ENCODE assay signal across 8 cellular contexts in the genomic region with DNA sequence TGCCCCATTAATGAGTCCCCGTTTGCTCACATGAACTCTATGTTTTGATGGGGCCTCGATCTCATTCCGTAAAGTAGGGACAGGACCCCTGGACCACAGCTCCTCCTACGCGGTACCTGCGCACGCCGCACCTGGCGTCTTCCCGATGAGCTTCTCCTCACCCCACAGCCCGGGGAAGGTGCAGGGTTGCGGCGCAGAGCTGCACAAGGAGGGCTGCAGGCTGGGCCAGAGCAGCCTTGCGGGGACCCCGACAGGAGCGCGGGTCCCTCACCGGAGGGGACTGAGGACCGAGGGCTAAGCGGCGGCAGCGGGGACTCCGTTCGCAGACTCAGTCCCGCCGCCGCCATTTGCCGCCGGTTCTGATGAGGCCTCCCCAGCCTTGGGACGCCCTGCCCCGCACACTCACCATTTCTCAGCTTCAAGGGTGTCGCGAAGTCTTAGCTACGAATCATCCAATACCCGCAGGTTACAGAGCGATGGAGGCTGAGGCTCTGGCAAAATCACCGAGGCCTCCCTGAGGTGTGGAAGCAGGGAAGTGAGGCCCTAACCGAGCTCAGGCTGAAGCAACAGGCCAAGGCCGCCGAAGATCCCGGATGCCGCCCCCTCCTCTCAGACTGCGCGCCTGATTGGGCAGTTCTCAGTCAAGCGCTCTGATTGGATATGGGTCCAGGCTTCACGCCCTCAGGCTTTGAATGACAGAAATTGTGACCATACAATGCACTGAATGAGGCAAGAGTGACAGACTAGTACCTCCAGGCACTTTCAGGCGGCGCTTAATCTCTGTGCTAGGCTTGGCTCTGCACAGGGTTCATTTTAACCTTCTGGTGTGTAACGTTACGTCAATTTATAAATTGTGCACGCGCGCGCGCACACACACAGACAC. TPM values are rescaled to one million over a fixed set of nuclear protein-coding genes. Genes with fewer than 3 reads are reported as not detected.
DNase-seq lines count a peak whose midpoint lies in the region; ATAC-seq and TF ChIP-seq lines count a peak whose summit lies in the region.

No MANE protein-coding gene starts in this region.

- under 1% methylated on average over 55 of the region's 55 CpGs for WGBS in thymus

- peak overlapping the region; percentile 88 for H3K27ac ChIP-seq in thymus (ENCODE audit: low read depth)

- H3K9me3 Mint-ChIP-seq in activated naive CD8-positive, alpha-beta T cell treated with anti-CD3 and anti-CD28 coated beads for 36 hours, result peaks cover 43% of the 10 kb centered on the region
- H3K9me3 Mint-ChIP-seq in osteocyte (ENCODE audit: unreplicated experiment), result peaks cover 22% of the 10 kb centered on the region

- no peak for TF ChIP-seq CTCF in NB4 (IDR thresholded peaks at IDR 0.05; ENCODE audit: low read depth, low read length)
- no peak for TF ChIP-seq CTCF in osteocyte (IDR thresholded peaks at IDR 0.05)

- CTCF ChIA-PET in HEK293T (lab: Yijun Ruan, JAX), result no interaction called here

- DNase-seq in GM03348 (ENCODE audit: low spot score) (peak; percentile 98), HEK293T (ENCODE audit: extremely low spot score) (peak; percentile 95), NB4 (ENCODE audit: low read depth) (peak; percentile 100), SKM-1 (lab: John Stamatoyannopoulos, UW; ENCODE audit: unreplicated experiment) (peak; percentile 80), Right ventricle myocardium inferior (ENCODE audit: missing footprints) (peak; percentile 94), osteocyte (ENCODE audit: extremely low spot score, unreplicated experiment) (peak; percentile 98)
- peak; percentile 92 for DNase-seq in activated naive CD8-positive, alpha-beta T cell treated with anti-CD3 and anti-CD28 coated beads for 36 hours

- no peaks in the 10 kb centered on the region for H3K27me3 ChIP-seq in thymus (ENCODE audit: control insufficient read depth, insufficient read depth)

- POLR2A ChIA-PET in HEK293T (lab: Yijun Ruan, JAX), result interaction anchor here (0.6 to 1.5 kb wide), 13 partner anchors 9 to 204 kb away, joined by 3 to 5 read pairs (median 3); a partner anchor contains a TSS

- peaks cover 75% of the 10 kb centered on the region for H3K36me3 Mint-ChIP-seq in activated naive CD8-positive, alpha-beta T cell treated with anti-CD3 and anti-CD28 coated beads for 36 hours
- H3K36me3 Mint-ChIP-seq in osteocyte (ENCODE audit: unreplicated experiment), result peaks cover 32% of the 10 kb centered on the region

- intact Hi-C loops in Right ventricle myocardium inferior (cut with DNase I), result loop anchor here (2.0 kb wide), 1 partner anchor 25 kb away; a partner anchor contains a TSS

- H3K36me3 ChIP-seq in thymus (ENCODE audit: control insufficient read depth, insufficient read depth), result peaks cover 17% of the 10 kb centered on the region

- H3K4me3 ChIP-seq in NB4 (ENCODE audit: low read depth, low read length) (peak overlapping the region; percentile 94), thymus (ENCODE audit: low read length) (peak overlapping the region; percentile 67)

- H3K4me3 Mint-ChIP-seq in activated naive CD8-positive, alpha-beta T cell treated with anti-CD3 and anti-CD28 coated beads for 36 hours, result peak overlapping the region; percentile 98
- H3K4me3 Mint-ChIP-seq in osteocyte (ENCODE audit: unreplicated experiment), result peak overlapping the region; percentile 98

- H3K4me1 ChIP-seq in thymus (ENCODE audit: control insufficient read depth, insufficient read depth, low read length), result peaks cover 6% of the 10 kb centered on the region

- H3K4me1 Mint-ChIP-seq in activated naive CD8-positive, alpha-beta T cell treated with anti-CD3 and anti-CD28 coated beads for 36 hours, result peaks cover 30% of the 10 kb centered on the region
- H3K4me1 Mint-ChIP-seq in osteocyte (ENCODE audit: unreplicated experiment), result peaks cover 29% of the 10 kb centered on the region

- peak overlapping the region; percentile 99 for H3K27ac Mint-ChIP-seq in activated naive CD8-positive, alpha-beta T cell treated with anti-CD3 and anti-CD28 coated beads for 36 hours
- peak overlapping the region; percentile 100 for H3K27ac Mint-ChIP-seq in osteocyte (ENCODE audit: unreplicated experiment)

- peak; percentile 100 for ATAC-seq in Right ventricle myocardium inferior

- TF ChIP-seq POLR2A in NB4 (IDR thresholded peaks at IDR 0.05; ENCODE audit: extremely low read depth, insufficient read length), result peak; percentile 93

- no peaks in the 10 kb centered on the region for H3K27me3 Mint-ChIP-seq in activated naive CD8-positive, alpha-beta T cell treated with anti-CD3 and anti-CD28 coated beads for 36 hours
- no peaks in the 10 kb centered on the region for H3K27me3 Mint-ChIP-seq in osteocyte (ENCODE audit: unreplicated experiment)

- peaks cover 9% of the 10 kb centered on the region for H3K9me3 ChIP-seq in thymus (ENCODE audit: control insufficient read depth)

TF ChIP-seq in HEK293T, 16 proteins besides CTCF, POLR2A, EP300 and RAD21:
- TF ChIP-seq ELF4 (IDR thresholded peaks at IDR 0.05), result peak; percentile 51; the same call in 1 of the 2 replicates
- TF ChIP-seq BHLHE40 (IDR thresholded peaks at IDR 0.05; ENCODE audit: borderline replicate concordance), result no peak
- TF ChIP-seq L3MBTL2 (conservative IDR thresholded peaks at IDR 0.05), result peak; percentile 84
- TF ChIP-seq, protein P1, sequence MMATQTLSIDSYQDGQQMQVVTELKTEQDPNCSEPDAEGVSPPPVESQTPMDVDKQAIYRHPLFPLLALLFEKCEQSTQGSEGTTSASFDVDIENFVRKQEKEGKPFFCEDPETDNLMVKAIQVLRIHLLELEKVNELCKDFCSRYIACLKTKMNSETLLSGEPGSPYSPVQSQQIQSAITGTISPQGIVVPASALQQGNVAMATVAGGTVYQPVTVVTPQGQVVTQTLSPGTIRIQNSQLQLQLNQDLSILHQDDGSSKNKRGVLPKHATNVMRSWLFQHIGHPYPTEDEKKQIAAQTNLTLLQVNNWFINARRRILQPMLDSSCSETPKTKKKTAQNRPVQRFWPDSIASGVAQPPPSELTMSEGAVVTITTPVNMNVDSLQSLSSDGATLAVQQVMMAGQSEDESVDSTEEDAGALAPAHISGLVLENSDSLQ (IDR thresholded peaks at IDR 0.05), result peak; percentile 100

RNA-seq across cellular contexts. Expression of a gene that starts 25.1 kb away (rescaled TPM):
- total RNA-seq in activated naive CD8-positive, alpha-beta T cell treated with anti-CD3 and anti-CD28 coated beads for 36 hours, result 10 to 100 TPM; 33.4 to 38.3 TPM
- total RNA-seq in Right ventricle myocardium inferior (13.1 TPM), osteocyte (23.7 and 26.3 TPM in 2 replicates)
- polyA plus RNA-seq in thymus, result 19.3 TPM

RNA-seq across cellular contexts. Expression of a gene that starts 25.2 kb away (rescaled TPM):
- total RNA-seq in activated naive CD8-positive, alpha-beta T cell treated with anti-CD3 and anti-CD28 coated beads for 36 hours, result 10 to 100 TPM; 40.1 to 45.1 TPM
- total RNA-seq in Right ventricle myocardium inferior, result 15.2 TPM
- total RNA-seq in osteocyte, result 66.6 and 68.0 TPM in 2 replicates
- 89.2 TPM for polyA plus RNA-seq in thymus

Comparison
In these comparisons a context has a peak if more than half of its experiments do, and no peak if none do; other contexts are left out.
1. Peak in every context shown above with its lines: DNase-seq, ATAC-seq, H3K4me3 ChIP-seq and H3K27ac ChIP-seq.